16 cellular contexts compared by ENCODE assay signal in the genomic region with DNA sequence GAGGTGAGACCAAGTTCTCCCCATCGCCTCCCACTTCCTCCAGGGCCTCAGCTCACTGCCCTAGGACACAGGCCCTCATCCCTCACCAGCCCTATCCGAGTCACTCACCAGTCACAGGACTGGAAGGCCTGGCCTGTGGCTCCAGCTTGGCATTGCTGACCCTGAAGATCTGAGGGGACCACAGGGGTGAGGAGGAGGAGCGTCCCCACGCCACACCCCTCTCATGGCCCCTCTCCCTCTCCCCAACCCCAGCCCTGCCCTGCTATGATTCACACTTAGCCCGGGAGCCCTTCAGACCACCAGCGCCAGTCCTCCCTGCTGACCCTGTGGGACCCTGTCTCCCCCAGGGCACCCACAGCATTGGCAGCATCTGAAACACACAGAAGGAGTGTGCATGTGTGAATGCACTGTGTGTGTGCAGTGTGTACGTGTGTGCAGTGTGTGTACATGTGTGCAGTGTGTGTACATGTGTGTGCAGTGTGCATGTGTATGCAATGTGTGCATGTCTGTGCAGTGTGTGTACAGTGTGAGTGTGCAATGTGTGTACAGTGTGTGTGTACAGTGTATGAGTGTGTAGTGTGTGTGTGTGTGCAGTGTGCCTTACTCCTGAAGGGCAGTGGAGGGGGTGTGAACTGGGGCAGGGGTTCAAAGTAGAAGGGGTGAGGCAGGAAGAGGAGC. TPM values are rescaled to one million over a fixed set of nuclear protein-coding genes. Genes with fewer than 3 reads are reported as not detected.
DNase-seq lines count a peak whose midpoint lies in the region; ATAC-seq, FAIRE-seq and TF ChIP-seq lines count a peak whose summit lies in the region.
"Had no signal": no experiment of that assay in that cellular context is flagged by ENCODE, and none has a peak within 500 bp of the region (broad histone marks: within the 10 kb centered on the region; RNA-seq: fewer than 3 reads in every experiment).

No MANE protein-coding gene starts in this region.

- H3K79me2 ChIP-seq in neural progenitor cell (ENCODE audit: low read depth): no peaks in the 10 kb centered on the region

- H3K36me3 ChIP-seq in mesenchymal stem cell (ENCODE audit: control insufficient read depth in 1 of 2, insufficient read depth in 2 of 2, low read depth in 1 of 2, low read length in 2 of 2): no peaks in the 10 kb centered on the region
- H3K36me3 ChIP-seq in neural progenitor cell: no peaks in the 10 kb centered on the region
- H3K36me3 ChIP-seq: BLaER1 treated with 17β-estradiol and CSF1 and Interleukin-3, amounts not matched to agents 10 nM and 100 nM had no signal

- H4K20me1 ChIP-seq in neural progenitor cell (ENCODE audit: low read depth): no peaks in the 10 kb centered on the region
- H4K20me1 ChIP-seq: BLaER1 treated with 17β-estradiol and CSF1 and Interleukin-3, amounts not matched to agents 10 nM and 100 nM had no signal

- H2BK15ac ChIP-seq in mesenchymal stem cell (ENCODE audit: low read depth, poor library complexity, severe bottlenecking): no peak overlapping the region

- no peak overlapping the region for H2AK5ac ChIP-seq in mesenchymal stem cell (ENCODE audit: low read length, severe bottlenecking)

- peak overlapping the region in 1 of 2 experiments; percentile 88 for H3K14ac ChIP-seq in mesenchymal stem cell (ENCODE audit: low read length in 2 of 2)

- H3K9me3 Mint-ChIP-seq in stimulated activated naive CD8-positive, alpha-beta T cell treated with anti-CD3 and anti-CD28 coated beads, Interleukin-15, amount 100 ng/mL, for 72 hours: no peaks in the 10 kb centered on the region
- no peaks in the 10 kb centered on the region for H3K9me3 Mint-ChIP-seq in neural progenitor cell
- H3K9me3 Mint-ChIP-seq: CD4-positive, CD25-positive, alpha-beta regulatory T cell had no signal

- peak overlapping the region; percentile 8 for H4K91ac ChIP-seq in mesenchymal stem cell (ENCODE audit: low read length)

- H2BK5ac ChIP-seq in mesenchymal stem cell (ENCODE audit: low read depth, low read length, poor library complexity, severe bottlenecking): no peak overlapping the region

- no peak overlapping the region for H3K4ac ChIP-seq in mesenchymal stem cell (ENCODE audit: low read depth in 1 of 2, low read length in 2 of 2)

- H3K4me1 ChIP-seq in mesenchymal stem cell (ENCODE audit: control insufficient read depth, insufficient read depth, low read depth, low read length) (peaks cover 8% of the 10 kb centered on the region), neural progenitor cell (no peaks in the 10 kb centered on the region)

- H3K9me3 ChIP-seq in mesenchymal stem cell (ENCODE audit: control insufficient read depth, low read length) (no peaks in the 10 kb centered on the region), neural progenitor cell (ENCODE audit: low read depth) (no peaks in the 10 kb centered on the region)

- H3K4me3 ChIP-seq in mesenchymal stem cell (ENCODE audit: insufficient read depth in 1 of 2, low read depth in 1 of 2, low read length in 2 of 2): no peak overlapping the region
- H3K4me3 ChIP-seq in neural progenitor cell: no peak overlapping the region
- H3K4me3 ChIP-seq: BLaER1 treated with 17β-estradiol and CSF1 and Interleukin-3, amounts not matched to agents 10 nM and 100 nM had no signal

- no peak overlapping the region for H3K4me3 Mint-ChIP-seq in stimulated activated naive CD8-positive, alpha-beta T cell treated with anti-CD3 and anti-CD28 coated beads, Interleukin-15, amount 100 ng/mL, for 72 hours
- no peak overlapping the region for H3K4me3 Mint-ChIP-seq in neural progenitor cell
- H3K4me3 Mint-ChIP-seq: CD4-positive, CD25-positive, alpha-beta regulatory T cell had no signal

- peak overlapping the region in 1 of 2 experiments; percentile 34 for H3K23ac ChIP-seq in mesenchymal stem cell (ENCODE audit: low read length in 2 of 2)

- H3K27me3 Mint-ChIP-seq in stimulated activated naive CD8-positive, alpha-beta T cell treated with anti-CD3 and anti-CD28 coated beads, Interleukin-15, amount 100 ng/mL, for 72 hours: peaks cover 6% of the 10 kb centered on the region
- H3K27me3 Mint-ChIP-seq in neural progenitor cell (ENCODE audit: insufficient read depth, low read depth): peaks cover 7% of the 10 kb centered on the region
- H3K27me3 Mint-ChIP-seq: CD4-positive, CD25-positive, alpha-beta regulatory T cell had no signal

- H4K8ac ChIP-seq in mesenchymal stem cell (ENCODE audit: low read length): no peak overlapping the region

- H3K79me1 ChIP-seq in mesenchymal stem cell (replicated peaks; ENCODE audit: low read length, poor library complexity, severe bottlenecking): no peaks in the 10 kb centered on the region

- FAIRE-seq in urothelium cell line (lab: Jason Lieb, UNC): peak; percentile 98

- peak overlapping the region in 1 of 2 experiments; percentile 42 for H3K18ac ChIP-seq in mesenchymal stem cell (ENCODE audit: low read depth in 1 of 2, low read length in 2 of 2)

- ATAC-seq in stimulated activated naive CD8-positive, alpha-beta T cell treated with anti-CD3 and anti-CD28 coated beads, Interleukin-15, amount 100 ng/mL, for 72 hours: peak; percentile 28
- ATAC-seq in stimulated activated naive CD8-positive, alpha-beta T cell treated with anti-CD3 and anti-CD28 coated beads, Interleukin-15, Interleukin-2, amounts not matched to agents 100 U/mL and 50 U/mL, for 24 hours: no peak

- H3K27ac Mint-ChIP-seq in stimulated activated naive CD8-positive, alpha-beta T cell treated with anti-CD3 and anti-CD28 coated beads, Interleukin-15, amount 100 ng/mL, for 72 hours: no peak overlapping the region
- peak overlapping the region; percentile 42 for H3K27ac Mint-ChIP-seq in neural progenitor cell
- H3K27ac Mint-ChIP-seq: CD4-positive, CD25-positive, alpha-beta regulatory T cell had no signal

- no peak overlapping the region for H2BK12ac ChIP-seq in mesenchymal stem cell (ENCODE audit: low read length in 2 of 2)

- H2AFZ ChIP-seq in mesenchymal stem cell (ENCODE audit: low read depth, low read length) (no peak overlapping the region), neural progenitor cell (replicated peaks) (no peak overlapping the region)

- no peaks in the 10 kb centered on the region for H3K4me1 Mint-ChIP-seq in stimulated activated naive CD8-positive, alpha-beta T cell treated with anti-CD3 and anti-CD28 coated beads, Interleukin-15, amount 100 ng/mL, for 72 hours
- no peaks in the 10 kb centered on the region for H3K4me1 Mint-ChIP-seq in neural progenitor cell
- H3K4me1 Mint-ChIP-seq: CD4-positive, CD25-positive, alpha-beta regulatory T cell had no signal

- H3K36me3 Mint-ChIP-seq in neural progenitor cell: no peaks in the 10 kb centered on the region
- H3K36me3 Mint-ChIP-seq: CD4-positive, CD25-positive, alpha-beta regulatory T cell had no signal

- H2BK120ac ChIP-seq in mesenchymal stem cell (ENCODE audit: low read depth, low read length): no peak overlapping the region

- TF ChIP-seq CTCF in neural progenitor cell (IDR thresholded peaks at IDR 0.05): no peak

- H3K27ac ChIP-seq in mesenchymal stem cell (ENCODE audit: low read length, poor library complexity, severe bottlenecking) (no peak overlapping the region), neural progenitor cell (no peak overlapping the region)
- H3K27ac ChIP-seq: BLaER1 treated with 17β-estradiol and CSF1 and Interleukin-3, amounts not matched to agents 10 nM and 100 nM had no signal

- peaks cover 0 to 7% of the 10 kb centered on the region in 2 experiments for H3K27me3 ChIP-seq in mesenchymal stem cell (ENCODE audit: control insufficient read depth in 1 of 2, insufficient read depth in 1 of 2, low read length in 2 of 2)
- no peaks in the 10 kb centered on the region for H3K27me3 ChIP-seq in neural progenitor cell
- H3K27me3 ChIP-seq: BLaER1 treated with 17β-estradiol and CSF1 and Interleukin-3, amounts not matched to agents 10 nM and 100 nM had no signal

- no peak overlapping the region for H3K4me2 ChIP-seq in mesenchymal stem cell (ENCODE audit: low read length, poor library complexity, severe bottlenecking)
- no peak overlapping the region for H3K4me2 ChIP-seq in neural progenitor cell
- H3K4me2 ChIP-seq: BLaER1 treated with 17β-estradiol and CSF1 and Interleukin-3, amounts not matched to agents 10 nM and 100 nM had no signal

- no peak overlapping the region for H3K9ac ChIP-seq in mesenchymal stem cell (ENCODE audit: low read length)
- no peak overlapping the region for H3K9ac ChIP-seq in neural progenitor cell
- H3K9ac ChIP-seq: BLaER1 treated with 17β-estradiol and CSF1 and Interleukin-3, amounts not matched to agents 10 nM and 100 nM had no signal

- WGBS in mesenchymal stem cell: 75% methylated on average over 5 of the region's 7 CpGs

- no peak for DNase-seq in stimulated activated naive CD8-positive, alpha-beta T cell treated with anti-CD3 and anti-CD28 coated beads, Interleukin-15, amount 100 ng/mL, for 72 hours
- no peak for DNase-seq in stimulated activated naive CD8-positive, alpha-beta T cell treated with anti-CD3 and anti-CD28 coated beads, Interleukin-15, Interleukin-2, amounts not matched to agents 100 U/mL and 50 U/mL, for 24 hours
- DNase-seq in mesenchymal stem cell (no peak), neural progenitor cell (ENCODE audit: low spot score) (no peak), urothelium cell line (ENCODE audit: low spot score) (no peak), NCI-H1105 treated with DMSO at 0.1 percent for 48 hours (lab: John Stamatoyannopoulos, UW) (no peak), SIG-M5 (lab: John Stamatoyannopoulos, UW) (no peak), NCI-H82 (lab: John Stamatoyannopoulos, UW) (no peak)
- DNase-seq: ACHN; CD4-positive, CD25-positive, alpha-beta regulatory T cell; DMS53; GF-D8; H7 had no signal

- no peaks in the 10 kb centered on the region for H3F3A ChIP-seq in neural progenitor cell (ENCODE audit: low read depth)

RNA-seq across cellular contexts. Expression of a gene that starts 29.4 kb away (rescaled TPM):
- not detected for polyA plus RNA-seq in mesenchymal stem cell (2013, experiment 1 of 2)
- polyA plus RNA-seq in mesenchymal stem cell (2013, experiment 2 of 2): not detected
- 0.15 TPM in 1 of 2 replicates, not detected in the other for total RNA-seq in neural progenitor cell (ENCODE audit: low replicate concordance)
- total RNA-seq: A172; CD4-positive, CD25-positive, alpha-beta regulatory T cell; H7; HT-29 had no signal
- polyA plus RNA-seq: CD4-positive, CD25-positive, alpha-beta regulatory T cell had no signal
